In the genomic region with DNA sequence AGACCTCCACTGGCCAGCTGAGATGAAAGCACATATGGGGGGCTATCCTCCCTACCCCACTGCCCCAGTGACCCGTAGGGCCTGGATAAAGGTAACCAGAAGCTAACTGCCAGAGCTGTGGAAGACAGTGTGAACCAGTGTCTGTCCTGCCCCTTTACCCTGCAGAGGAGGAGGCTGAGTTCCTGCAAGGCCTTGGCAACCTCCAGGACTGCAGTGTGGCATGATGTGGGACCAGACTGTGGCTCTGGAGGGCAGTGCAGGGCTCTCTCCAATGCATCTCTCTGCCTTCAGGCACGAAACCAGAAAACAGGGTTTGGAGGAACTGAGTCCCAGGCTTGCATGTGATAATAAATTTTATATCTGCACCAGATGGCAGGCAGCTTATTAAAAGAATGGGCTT, we compare ENCODE assay signal across 29 cellular contexts.
A peak's percentile ranks its signal among the peaks of the same experiment; 100 is the strongest.
DNase-seq lines count a peak whose midpoint lies in the region; ATAC-seq and TF ChIP-seq lines count a peak whose summit lies in the region.
"Had no signal": no experiment of that assay in that cellular context is flagged by ENCODE, and none has a peak within 500 bp of the region (broad histone marks: within the 10 kb centered on the region; RNA-seq: fewer than 3 reads in every experiment).

No MANE protein-coding gene starts in this region.

- H3K27me3 ChIP-seq in neural progenitor cell = no peaks in the 10 kb centered on the region
- H3K27me3 ChIP-seq: colonic mucosa, esophagus squamous epithelium, gastrocnemius medialis, tibial artery had no signal

- no peaks in the 10 kb centered on the region for H3K9me3 Mint-ChIP-seq in WTC11
- no peaks in the 10 kb centered on the region for H3K9me3 Mint-ChIP-seq in neural progenitor cell
- H3K9me3 Mint-ChIP-seq: activated CD4-positive, alpha-beta memory T cell treated with anti-CD3 and anti-CD28 coated beads for 36 hours; activated naive CD8-positive, alpha-beta T cell treated with anti-CD3 and anti-CD28 coated beads for 36 hours; activated T-helper 2 cell treated with anti-CD3 and anti-CD28 coated beads, Interferon-gamma antibody, Interleukin-2, Interleukin-4, amounts not matched to agents 10 μg/mL and 5 μg/mL and 100 μg/mL, durations not matched to agents 14 hours and 24 hours and 36 hours; CD4-positive, alpha-beta T cell; naive B cell; stimulated activated naive CD8-positive, alpha-beta T cell treated with anti-CD3 and anti-CD28 coated beads, Interleukin-15, Interleukin-2, amounts not matched to agents 100 ng/mL and 50 ng/mL, for 24 hours had no signal

- H3K9ac ChIP-seq in neural progenitor cell = no peak overlapping the region

- H3K79me2 ChIP-seq in neural progenitor cell (ENCODE audit: low read depth) = no peaks in the 10 kb centered on the region

- H3K4me3 Mint-ChIP-seq in WTC11 = no peak overlapping the region
- no peak overlapping the region for H3K4me3 Mint-ChIP-seq in neural progenitor cell
- H3K4me3 Mint-ChIP-seq: activated CD4-positive, alpha-beta memory T cell treated with anti-CD3 and anti-CD28 coated beads for 36 hours; activated naive CD8-positive, alpha-beta T cell treated with anti-CD3 and anti-CD28 coated beads for 36 hours; CD4-positive, alpha-beta T cell; naive B cell; stimulated activated naive CD8-positive, alpha-beta T cell treated with anti-CD3 and anti-CD28 coated beads, Interleukin-15, Interleukin-2, amounts not matched to agents 100 ng/mL and 50 ng/mL, for 24 hours had no signal

- H3K36me3 ChIP-seq in neural progenitor cell = no peaks in the 10 kb centered on the region
- H3K36me3 ChIP-seq: colonic mucosa, esophagus squamous epithelium, gastrocnemius medialis, tibial artery had no signal

- no peak overlapping the region for H3K27ac Mint-ChIP-seq in WTC11
- no peak overlapping the region for H3K27ac Mint-ChIP-seq in neural progenitor cell
- H3K27ac Mint-ChIP-seq: activated CD4-positive, alpha-beta memory T cell treated with anti-CD3 and anti-CD28 coated beads for 36 hours; activated naive CD8-positive, alpha-beta T cell treated with anti-CD3 and anti-CD28 coated beads for 36 hours; CD4-positive, alpha-beta T cell; stimulated activated naive CD8-positive, alpha-beta T cell treated with anti-CD3 and anti-CD28 coated beads, Interleukin-15, Interleukin-2, amounts not matched to agents 100 ng/mL and 50 ng/mL, for 24 hours had no signal

- H3K4me2 ChIP-seq in neural progenitor cell = no peak overlapping the region

- no peak overlapping the region for H3K4me3 ChIP-seq in neural progenitor cell
- H3K4me3 ChIP-seq: colonic mucosa, esophagus squamous epithelium, gastrocnemius medialis, tibial artery had no signal

- no peaks in the 10 kb centered on the region for H3F3A ChIP-seq in neural progenitor cell (ENCODE audit: low read depth)

- POLR2A ChIA-PET in WTC11 (lab: Charles Lee) = no interaction called here

- H3K27ac ChIP-seq in neural progenitor cell = no peak overlapping the region
- H3K27ac ChIP-seq: colonic mucosa, esophagus squamous epithelium, gastrocnemius medialis, tibial artery had no signal

- H3K36me3 Mint-ChIP-seq in WTC11 = no peaks in the 10 kb centered on the region
- no peaks in the 10 kb centered on the region for H3K36me3 Mint-ChIP-seq in neural progenitor cell
- H3K36me3 Mint-ChIP-seq: activated CD4-positive, alpha-beta memory T cell treated with anti-CD3 and anti-CD28 coated beads for 36 hours; activated naive CD8-positive, alpha-beta T cell treated with anti-CD3 and anti-CD28 coated beads for 36 hours; naive B cell had no signal

- peak; percentile 2 for DNase-seq in NCI-H82 (lab: John Stamatoyannopoulos, UW)
- DNase-seq in NCI-H82 treated with DMSO at 0.1 percent for 48 hours (lab: John Stamatoyannopoulos, UW; ENCODE audit: unreplicated experiment) = no peak
- DNase-seq in M059J (ENCODE audit: low read depth) = peak; percentile 7
- no peak for DNase-seq in WTC11 (ENCODE audit: low spot score)
- DNase-seq in neural progenitor cell (ENCODE audit: low spot score) = peak; percentile 13
- DNase-seq in activated CD8-positive, alpha-beta memory T cell treated with anti-CD3 and anti-CD28 coated beads, Interleukin-2, amount 50 U/mL, for 48 hours = no peak
- DNase-seq in GM03348 (ENCODE audit: low spot score) = no peak
- DNase-seq: activated CD4-positive, CD25-positive, alpha-beta regulatory T cell treated with anti-CD3 and anti-CD28 coated beads, Interleukin-2, amount 50 U/mL, for 72 hours; activated CD8-positive, alpha-beta memory T cell treated with anti-CD3 and anti-CD28 coated beads, Interleukin-2, amount 50 U/mL, for 4 hours; activated naive CD8-positive, alpha-beta T cell treated with anti-CD3 and anti-CD28 coated beads for 36 hours; AML-193; aorta; CD4-positive, alpha-beta T cell; esophagus squamous epithelium; gastrocnemius medialis; H7; hippocampal formation; KG1; MV-4-11; naive B cell; NCI-H1436 treated with DMSO at 0.1 percent for 48 hours; NCI-H446; nucleus accumbens; tibial artery had no signal

- H4K20me1 ChIP-seq in neural progenitor cell (ENCODE audit: low read depth) = no peaks in the 10 kb centered on the region

- no peak for TF ChIP-seq CTCF in WTC11 (IDR thresholded peaks at IDR 0.05)
- TF ChIP-seq CTCF in neural progenitor cell (IDR thresholded peaks at IDR 0.05) = no peak

- H3K4me1 Mint-ChIP-seq in WTC11 (peaks cover 11% of the 10 kb centered on the region), neural progenitor cell (peaks cover 2% of the 10 kb centered on the region)

- H2AFZ ChIP-seq in neural progenitor cell (replicated peaks) = no peak overlapping the region

- CTCF ChIA-PET in WTC11 (lab: Charles Lee) = interaction anchor here (1.0 kb wide), 1 partner anchor 92 kb away, joined by 3 read pairs; no protein-coding TSS in a partner anchor

- H3K27me3 Mint-ChIP-seq in WTC11 (ENCODE audit: low read depth) = no peaks in the 10 kb centered on the region
- H3K27me3 Mint-ChIP-seq in neural progenitor cell (ENCODE audit: insufficient read depth, low read depth) = peaks cover 5% of the 10 kb centered on the region
- H3K27me3 Mint-ChIP-seq: activated CD4-positive, alpha-beta memory T cell treated with anti-CD3 and anti-CD28 coated beads for 36 hours; activated naive CD8-positive, alpha-beta T cell treated with anti-CD3 and anti-CD28 coated beads for 36 hours; CD4-positive, alpha-beta T cell; naive B cell; stimulated activated naive CD8-positive, alpha-beta T cell treated with anti-CD3 and anti-CD28 coated beads, Interleukin-15, Interleukin-2, amounts not matched to agents 100 ng/mL and 50 ng/mL, for 24 hours had no signal

- ATAC-seq in WTC11 = peak; percentile 40
- ATAC-seq in HG03045 (IDR thresholded peaks at IDR 0.05; ENCODE audit: unreplicated experiment) = no peak
- ATAC-seq: gastrocnemius medialis had no signal

- no peaks in the 10 kb centered on the region for H3K9me3 ChIP-seq in neural progenitor cell (ENCODE audit: low read depth)
- H3K9me3 ChIP-seq: colonic mucosa, esophagus squamous epithelium, gastrocnemius medialis, tibial artery had no signal

- H3K4me1 ChIP-seq in neural progenitor cell = no peaks in the 10 kb centered on the region
- H3K4me1 ChIP-seq: colonic mucosa, gastrocnemius medialis, tibial artery had no signal

TF ChIP-seq in WTC11, 78 proteins besides CTCF, POLR2A, EP300 and RAD21:
- TF ChIP-seq, protein P1, sequence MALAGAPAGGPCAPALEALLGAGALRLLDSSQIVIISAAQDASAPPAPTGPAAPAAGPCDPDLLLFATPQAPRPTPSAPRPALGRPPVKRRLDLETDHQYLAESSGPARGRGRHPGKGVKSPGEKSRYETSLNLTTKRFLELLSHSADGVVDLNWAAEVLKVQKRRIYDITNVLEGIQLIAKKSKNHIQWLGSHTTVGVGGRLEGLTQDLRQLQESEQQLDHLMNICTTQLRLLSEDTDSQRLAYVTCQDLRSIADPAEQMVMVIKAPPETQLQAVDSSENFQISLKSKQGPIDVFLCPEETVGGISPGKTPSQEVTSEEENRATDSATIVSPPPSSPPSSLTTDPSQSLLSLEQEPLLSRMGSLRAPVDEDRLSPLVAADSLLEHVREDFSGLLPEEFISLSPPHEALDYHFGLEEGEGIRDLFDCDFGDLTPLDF (CRISPR knock-in tag; IDR thresholded peaks at IDR 0.05) = no peak
- TF ChIP-seq HMGA2 (CRISPR knock-in tag; IDR thresholded peaks at IDR 0.05) (no peak), SOX15 (CRISPR knock-in tag; IDR thresholded peaks at IDR 0.05) (no peak), ZNF396 (CRISPR knock-in tag; IDR thresholded peaks at IDR 0.05; ENCODE audit: borderline replicate concordance) (no peak)
- TF ChIP-seq, protein P2, sequence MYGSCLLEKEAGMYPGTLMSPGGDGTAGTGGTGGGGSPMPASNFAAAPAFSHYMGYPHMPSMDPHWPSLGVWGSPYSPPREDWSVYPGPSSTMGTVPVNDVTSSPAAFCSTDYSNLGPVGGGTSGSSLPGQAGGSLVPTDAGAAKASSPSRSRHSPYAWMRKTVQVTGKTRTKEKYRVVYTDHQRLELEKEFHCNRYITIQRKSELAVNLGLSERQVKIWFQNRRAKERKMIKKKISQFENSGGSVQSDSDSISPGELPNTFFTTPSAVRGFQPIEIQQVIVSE (CRISPR knock-in tag; IDR thresholded peaks at IDR 0.05; ENCODE audit: borderline replicate concordance) = no peak

Comparison
In these comparisons a context has a peak if more than half of its experiments do, and no peak if none do; other contexts are left out.
1. DNase-seq: peak in NCI-H82 (single experiment), M059J (single experiment) and neural progenitor cell (single experiment); none in NCI-H82 treated with DMSO at 0.1 percent for 48 hours (single experiment), WTC11 (single experiment), activated CD8-positive, alpha-beta memory T cell treated with anti-CD3 and anti-CD28 coated beads, Interleukin-2, amount 50 U/mL, for 48 hours (single experiment) and GM03348 (single experiment).